32 cellular contexts compared by ENCODE assay signal in the genomic region with DNA sequence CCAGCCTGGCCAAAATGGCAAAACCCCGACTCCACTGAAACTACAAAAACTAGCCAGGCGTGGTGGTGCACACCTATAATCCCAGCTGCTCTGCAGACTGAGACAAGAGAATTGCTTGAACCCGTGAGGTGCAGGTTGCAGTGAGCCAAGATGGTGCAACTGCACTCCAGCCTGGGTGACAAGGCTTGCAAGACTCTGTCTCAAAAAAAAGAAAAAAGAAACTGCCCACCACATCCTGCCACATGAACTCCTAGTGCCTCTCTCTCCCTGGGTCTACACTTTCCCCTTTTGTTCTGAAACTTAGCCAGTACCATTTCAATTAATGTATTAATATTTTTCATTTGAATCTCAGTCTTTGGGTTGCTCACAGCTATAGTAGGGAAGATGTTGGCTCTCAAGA.
"Had no signal": no experiment of that assay in that cellular context is flagged by ENCODE, and none has a peak within 500 bp of the region (broad histone marks: within the 10 kb centered on the region; RNA-seq: fewer than 3 reads in every experiment).

No MANE protein-coding gene starts in this region.

- H2AFZ ChIP-seq: neural progenitor cell had no signal

- H3K27ac Mint-ChIP-seq: immature natural killer cell; mesothelial cell of epicardium; natural killer cell; nephron progenitor cell; neural progenitor cell; progenitor cell of endocrine pancreas; stimulated activated naive B cell treated with anti-CD40 and anti-IgM and Interleukin-4, amounts not matched to agents 10 μg/mL and 1 μg/mL and 100 μg/mL, for 72 hours had no signal

- FAIRE-seq: islet of Langerhans, kidney had no signal

- H3K36me3 ChIP-seq: left lung, lower lobe of right lung, neural progenitor cell, neutrophil, ovary, right atrium auricular region, right lobe of liver, stomach, suprapubic skin, thoracic aorta, tibial artery, uterus had no signal

- H3K9me3 ChIP-seq: lower lobe of right lung, neutrophil, ovary, right atrium auricular region, right lobe of liver, suprapubic skin, thoracic aorta, tibial artery, uterus had no signal

- H3K4me1 Mint-ChIP-seq: immature natural killer cell; mesothelial cell of epicardium; natural killer cell; neural progenitor cell; stimulated activated naive B cell treated with anti-CD40 and anti-IgM and Interleukin-4, amounts not matched to agents 10 μg/mL and 1 μg/mL and 100 μg/mL, for 72 hours had no signal

- H3K27ac ChIP-seq: left lung, lower lobe of right lung, neural progenitor cell, neutrophil, ovary, right atrium auricular region, right lobe of liver, stomach, suprapubic skin, thoracic aorta, tibial artery, uterus had no signal

- H3K27me3 Mint-ChIP-seq: naive B cell; progenitor cell of endocrine pancreas; stimulated activated naive B cell treated with anti-CD40 and anti-IgM and Interleukin-4, amounts not matched to agents 10 μg/mL and 1 μg/mL and 100 μg/mL, for 72 hours had no signal

- H3K9me3 Mint-ChIP-seq: neural progenitor cell had no signal

- ATAC-seq: left colon; left lung; lower lobe of right lung; natural killer cell; right lobe of liver; stimulated activated naive B cell treated with anti-CD40 and anti-IgM and Interleukin-4, amounts not matched to agents 10 μg/mL and 1 μg/mL and 100 μg/mL, for 72 hours; stimulated activated naive CD8-positive, alpha-beta T cell treated with anti-CD3 and anti-CD28 coated beads, Interleukin-15, Interleukin-2, amounts not matched to agents 100 U/mL and 50 U/mL, for 24 hours had no signal

- DNase-seq: hypothalamus; immature natural killer cell; kidney; left colon; left lung; lower lobe of right lung; mammary epithelial cell; mesendoderm; naive B cell; natural killer cell; nephron progenitor cell; occipital lobe; ovary; right lobe of liver; stimulated activated CD4-positive, alpha-beta T cell treated with anti-CD3 and anti-CD28 coated beads, Interleukin-12 subunit alpha, Interleukin-12 subunit beta, amount 100 ng/mL, for 4 hours; stimulated activated CD4-positive, alpha-beta T cell treated with anti-CD3 and anti-CD28 coated beads, Interleukin-15, amount 100 ng/mL, for 24 hours; stimulated activated CD4-positive, alpha-beta T cell treated with anti-CD3 and anti-CD28 coated beads, Interleukin-2, amount 100 ng/mL, for 24 hours; stimulated activated CD4-positive, alpha-beta T cell treated with anti-CD3 and anti-CD28 coated beads, Interleukin-4, amount 100 ng/mL, for 1 hour; stimulated activated naive B cell treated with anti-CD40 and anti-IgM and Interleukin-4, amounts not matched to agents 10 μg/mL and 1 μg/mL and 100 μg/mL, for 72 hours; stimulated activated naive CD8-positive, alpha-beta T cell treated with anti-CD3 and anti-CD28 coated beads, Interleukin-15, Interleukin-2, amounts not matched to agents 100 U/mL and 50 U/mL, for 24 hours; stomach; tibial artery; trophoblast cell; uterus had no signal

- H3K36me3 Mint-ChIP-seq: mesothelial cell of epicardium; naive B cell; natural killer cell; neural progenitor cell; stimulated activated naive B cell treated with anti-CD40 and anti-IgM and Interleukin-4, amounts not matched to agents 10 μg/mL and 1 μg/mL and 100 μg/mL, for 72 hours had no signal

- H3K4me3 ChIP-seq: left lung, lower lobe of right lung, neural progenitor cell, ovary, right atrium auricular region, right lobe of liver, stomach, suprapubic skin, thoracic aorta, tibial artery, uterus had no signal

- H3K27me3 ChIP-seq: left lung, neural progenitor cell, neutrophil, ovary, right atrium auricular region, right lobe of liver, stomach, suprapubic skin, tibial artery, uterus had no signal

- H3K4me1 ChIP-seq: left lung, lower lobe of right lung, neural progenitor cell, right atrium auricular region, right lobe of liver, stomach, suprapubic skin, uterus had no signal

- H3K4me3 Mint-ChIP-seq: immature natural killer cell; mesothelial cell of epicardium; naive B cell; natural killer cell; nephron progenitor cell; neural progenitor cell; stimulated activated naive B cell treated with anti-CD40 and anti-IgM and Interleukin-4, amounts not matched to agents 10 μg/mL and 1 μg/mL and 100 μg/mL, for 72 hours had no signal

- H3K9ac ChIP-seq: neural progenitor cell had no signal

- H3K4me2 ChIP-seq: neural progenitor cell had no signal
